21 cellular contexts compared by ENCODE assay signal in the genomic region with DNA sequence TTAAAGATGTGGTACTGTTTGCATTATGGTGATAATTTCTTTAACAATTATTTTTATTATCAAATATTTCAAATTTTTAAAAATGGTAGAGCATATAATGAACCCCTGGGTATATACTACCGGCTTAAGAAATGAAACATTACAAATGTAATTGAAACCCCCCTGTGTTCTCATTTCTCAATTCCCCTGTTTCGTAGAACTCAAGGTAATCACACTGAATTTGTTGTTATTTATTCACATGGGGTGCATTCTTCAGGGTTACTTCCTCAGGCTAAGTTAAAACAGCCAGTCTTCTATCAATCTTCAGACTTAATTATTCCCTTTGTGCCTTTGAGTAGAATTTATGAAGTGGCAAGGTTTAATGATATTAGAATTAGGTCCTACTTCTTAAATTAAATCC.
DNase-seq lines count a peak whose midpoint lies in the region; ATAC-seq and TF ChIP-seq lines count a peak whose summit lies in the region.
"Had no signal": no experiment of that assay in that cellular context is flagged by ENCODE, and none has a peak within 500 bp of the region (broad histone marks: within the 10 kb centered on the region; RNA-seq: fewer than 3 reads in every experiment).

No MANE protein-coding gene starts in this region.

- no peaks in the 10 kb centered on the region for H3K9me2 ChIP-seq in MM.1S (replicated peaks; ENCODE audit: insufficient read depth, low read length)

- POLR2A ChIA-PET in activated CD4-positive, alpha-beta T cell treated with anti-CD3 and anti-CD28 coated beads for 36 hours (lab: Charles Lee), result no interaction called here

- no peak overlapping the region for H3K4me3 Mint-ChIP-seq in activated CD4-positive, alpha-beta T cell treated with anti-CD3 and anti-CD28 coated beads for 36 hours
- H3K4me3 Mint-ChIP-seq: B cell; CD8-positive, alpha-beta T cell; IgD-negative memory B cell had no signal

- peak overlapping the region; percentile 61; the same call in 1 of the 2 replicates for H3K4me2 ChIP-seq in MM.1S (ENCODE audit: low read depth, low read length)
- H3K4me2 ChIP-seq: BLaER1 treated with 17β-estradiol and CSF1 and Interleukin-3, amounts not matched to agents 10 nM and 100 nM had no signal

- CTCF ChIA-PET in activated CD4-positive, alpha-beta T cell treated with anti-CD3 and anti-CD28 coated beads for 36 hours (lab: Charles Lee), result no interaction called here

- H3K79me2 ChIP-seq in ACC112 (ENCODE audit: control insufficient read depth, insufficient read depth, low read length, unreplicated experiment) (no peaks in the 10 kb centered on the region), MM.1S (ENCODE audit: low read length) (no peaks in the 10 kb centered on the region)

- no peaks in the 10 kb centered on the region for H3K36me3 Mint-ChIP-seq in activated CD4-positive, alpha-beta T cell treated with anti-CD3 and anti-CD28 coated beads for 36 hours (ENCODE audit: low read depth)
- H3K36me3 Mint-ChIP-seq: CD8-positive, alpha-beta T cell; IgD-negative memory B cell had no signal

- H3K27me3 ChIP-seq in ACC112 (ENCODE audit: insufficient read depth, low read length) (no peaks in the 10 kb centered on the region), MM.1S (replicated peaks; ENCODE audit: insufficient read depth, low read length) (no peaks in the 10 kb centered on the region)
- H3K27me3 ChIP-seq: BLaER1 treated with 17β-estradiol and CSF1 and Interleukin-3, amounts not matched to agents 10 nM and 100 nM had no signal

- H4K20me1 ChIP-seq in MM.1S (ENCODE audit: insufficient read depth, low read length), result no peaks in the 10 kb centered on the region
- H4K20me1 ChIP-seq: BLaER1 treated with 17β-estradiol and CSF1 and Interleukin-3, amounts not matched to agents 10 nM and 100 nM had no signal

- H3K9me3 ChIP-seq in MM.1S (replicated peaks; ENCODE audit: insufficient read depth, low read length), result no peaks in the 10 kb centered on the region
- H3K9me3 ChIP-seq: BLaER1 treated with 17β-estradiol and CSF1 and Interleukin-3, amounts not matched to agents 10 nM and 100 nM; HAP-1 had no signal

- no peaks in the 10 kb centered on the region for H3K27me3 Mint-ChIP-seq in activated CD4-positive, alpha-beta T cell treated with anti-CD3 and anti-CD28 coated beads for 36 hours
- H3K27me3 Mint-ChIP-seq: B cell, IgD-negative memory B cell had no signal

- intact Hi-C loops in activated CD4-positive, alpha-beta T cell treated with anti-CD3 and anti-CD28 coated beads for 36 hours (cut with DNase I, micrococcal nuclease), result no loop called here

- H3K9ac ChIP-seq in MM.1S (ENCODE audit: low read length), result no peak overlapping the region
- H3K9ac ChIP-seq: BLaER1 treated with 17β-estradiol and CSF1 and Interleukin-3, amounts not matched to agents 10 nM and 100 nM; GM23248 had no signal

- H3K4me3 ChIP-seq in ACC112 (ENCODE audit: low read depth, low read length) (no peak overlapping the region; the same call in 1 of the 2 replicates), MM.1S (ENCODE audit: low read length) (no peak overlapping the region)
- H3K4me3 ChIP-seq: BLaER1 treated with 17β-estradiol and CSF1 and Interleukin-3, amounts not matched to agents 10 nM and 100 nM; GM23248; HAP-1 had no signal

- H3K4me1 Mint-ChIP-seq in activated CD4-positive, alpha-beta T cell treated with anti-CD3 and anti-CD28 coated beads for 36 hours, result peaks cover 5% of the 10 kb centered on the region
- H3K4me1 Mint-ChIP-seq: B cell had no signal

- peak; percentile 38 for ATAC-seq in GM18498 (IDR thresholded peaks at IDR 0.05; ENCODE audit: unreplicated experiment)
- ATAC-seq in HG03196 (IDR thresholded peaks at IDR 0.05; ENCODE audit: unreplicated experiment), result peak; percentile 30
- ATAC-seq in GM18867 (IDR thresholded peaks at IDR 0.05; ENCODE audit: unreplicated experiment), result no peak
- no peak for ATAC-seq in activated CD4-positive, alpha-beta T cell treated with anti-CD3 and anti-CD28 coated beads for 36 hours
- ATAC-seq: CD8-positive, alpha-beta T cell; HepG2 had no signal

- DNase-seq in MM.1S, result no peak
- no peak for DNase-seq in activated CD4-positive, alpha-beta T cell treated with anti-CD3 and anti-CD28 coated beads for 36 hours
- DNase-seq in T-helper 9 cell, result no peak
- DNase-seq in NOMO-1 (lab: John Stamatoyannopoulos, UW; ENCODE audit: unreplicated experiment in 2 of 2), result no peak
- DNase-seq: 8988T; Calu3; CD8-positive, alpha-beta T cell; DMS79 treated with DMSO at 0.1 percent for 48 hours; GF-D8; GM23248; Karpas-422; KBM-7 had no signal

- no peaks in the 10 kb centered on the region for H3K9me3 Mint-ChIP-seq in activated CD4-positive, alpha-beta T cell treated with anti-CD3 and anti-CD28 coated beads for 36 hours (ENCODE audit: low read depth)

- H3K36me3 ChIP-seq in ACC112 (ENCODE audit: insufficient read depth, low read length) (no peaks in the 10 kb centered on the region), MM.1S (replicated peaks; ENCODE audit: insufficient read depth, low read length) (no peaks in the 10 kb centered on the region)
- H3K36me3 ChIP-seq: BLaER1 treated with 17β-estradiol and CSF1 and Interleukin-3, amounts not matched to agents 10 nM and 100 nM; HAP-1 had no signal

- H3K27ac Mint-ChIP-seq in activated CD4-positive, alpha-beta T cell treated with anti-CD3 and anti-CD28 coated beads for 36 hours, result no peak overlapping the region
- H3K27ac Mint-ChIP-seq: B cell; CD8-positive, alpha-beta T cell; IgD-negative memory B cell had no signal

- H3K27ac ChIP-seq in ACC112 (ENCODE audit: low read depth, low read length), result no peak overlapping the region
- H3K27ac ChIP-seq in MM.1S (ENCODE audit: low read length), result no peak overlapping the region
- H3K27ac ChIP-seq: BLaER1 treated with 17β-estradiol and CSF1 and Interleukin-3, amounts not matched to agents 10 nM and 100 nM; GM23248 had no signal

- H2AFZ ChIP-seq in ACC112 (ENCODE audit: low read length, unreplicated experiment) (peak overlapping the region; percentile 47), MM.1S (ENCODE audit: low read length) (no peak overlapping the region)
- H2AFZ ChIP-seq: GM23248 had no signal

- no peak for TF ChIP-seq CTCF in MM.1S (IDR thresholded peaks at IDR 0.05; ENCODE audit: low read length)

- peaks cover 8% of the 10 kb centered on the region for H3F3A ChIP-seq in MM.1S (ENCODE audit: insufficient read depth, low read length)

- no peaks in the 10 kb centered on the region for H3K4me1 ChIP-seq in ACC112 (ENCODE audit: control insufficient read depth, insufficient read depth, low read length, unreplicated experiment)
- H3K4me1 ChIP-seq in MM.1S (ENCODE audit: low read length), result peaks cover 33% of the 10 kb centered on the region
- H3K4me1 ChIP-seq: HAP-1 had no signal

Comparison
In these comparisons a context has a peak if more than half of its experiments do, and no peak if none do; other contexts are left out.
1. ATAC-seq: peak in GM18498 (single experiment) and HG03196 (single experiment); none in GM18867 (single experiment) and activated CD4-positive, alpha-beta T cell treated with anti-CD3 and anti-CD28 coated beads for 36 hours (single experiment).